16 cellular contexts compared by ENCODE assay signal in genomic region chr12:4899361-4899760, GRCh38. TPM values are rescaled to one million over a fixed set of nuclear protein-coding genes. Genes with fewer than 3 reads are reported as not detected.
DNase-seq lines count a peak whose midpoint lies in the region; ATAC-seq, FAIRE-seq and TF ChIP-seq lines count a peak whose summit lies in the region.
"Had no signal": no experiment of that assay in that cellular context is flagged by ENCODE, and none has a peak within 500 bp of the region (broad histone marks: within the 10 kb centered on the region; RNA-seq: fewer than 3 reads in every experiment).

No MANE protein-coding gene starts in this region.

- 32% methylated on average over 4 of the region's 4 CpGs for WGBS in GM12878 (ENCODE audit: insufficient coverage, insufficient replicate concordance, low lambda C conversion rate, missing lambda C conversion rate)

- no peak overlapping the region for H3K27ac ChIP-seq in GM12878 (ENCODE audit: control insufficient read depth, insufficient read depth)
- H3K27ac ChIP-seq: heart right ventricle had no signal

- no peak overlapping the region for H3K4me3 Mint-ChIP-seq in activated CD4-positive, alpha-beta T cell treated with anti-CD3 and anti-CD28 coated beads, Interleukin-2, amount 10 ng/mL, durations not matched to agents 24 days and 14 days

- TF ChIP-seq CTCF in GM12878 (IDR thresholded peaks at IDR 0.05 in 2 of 3, conservative IDR thresholded peaks at IDR 0.05 in 1 of 3; ENCODE audit: control insufficient read depth in 2 of 3, extremely low read depth in 1 of 3, insufficient read depth in 1 of 3, low read depth in 3 of 3, low read length in 3 of 3), result peak; percentile 44 to 52 (median 46); a peak in 4 of 6 replicates

- POLR2A ChIA-PET in GM12878 (lab: Charles Lee), result no interaction called here

- SMC1A ChIA-PET in GM12878 (lab: Charles Lee; ENCODE audit: uncharacterized antibody, unreplicated experiment), result interaction anchor here (1.0 to 1.1 kb wide), 2 partner anchors 44 to 45 kb away, joined by 3 read pairs; no protein-coding TSS in a partner anchor

- no peaks in the 10 kb centered on the region for H3K36me3 ChIP-seq in GM12878 (ENCODE audit: control insufficient read depth in 2 of 2, insufficient read depth in 2 of 2, low read length in 1 of 2)
- H3K36me3 ChIP-seq: heart right ventricle had no signal

- ATAC-seq in GM12878 (peak; percentile 68), HG03378 (IDR thresholded peaks at IDR 0.05; ENCODE audit: unreplicated experiment) (no peak)
- ATAC-seq: heart right ventricle; stimulated activated naive CD8-positive, alpha-beta T cell treated with anti-CD3 and anti-CD28 coated beads, Interleukin-15, Interleukin-2, amounts not matched to agents 100 U/mL and 50 U/mL, for 24 hours had no signal

- no peaks in the 10 kb centered on the region for H3K27me3 ChIP-seq in GM12878 (replicated peaks in 1 of 2; ENCODE audit: control insufficient read depth in 2 of 2, insufficient read depth in 2 of 2, low read length in 1 of 2)

- CTCF ChIA-PET in GM12878 (lab: Yijun Ruan, JAX), result interaction anchor here (1.1 to 2.7 kb wide), 3 partner anchors 9 to 276 kb away, joined by 3 to 9 read pairs (median 4); no protein-coding TSS in a partner anchor

- RAD21 ChIA-PET in GM12878 (lab: Charles Lee; ENCODE audit: unreplicated experiment), result no interaction called here

- TF ChIP-seq EP300 in GM12878 (IDR thresholded peaks at IDR 0.05; ENCODE audit: borderline replicate concordance in 1 of 2, control insufficient read depth in 1 of 2, low read depth in 2 of 2, low read length in 2 of 2), result no peak

- peaks cover 42% of the 10 kb centered on the region for H3K27me3 Mint-ChIP-seq in activated CD4-positive, alpha-beta T cell treated with anti-CD3 and anti-CD28 coated beads, Interleukin-2, amount 10 ng/mL, durations not matched to agents 24 days and 14 days

- no peaks in the 10 kb centered on the region for H3K4me1 Mint-ChIP-seq in activated CD4-positive, alpha-beta T cell treated with anti-CD3 and anti-CD28 coated beads, Interleukin-2, amount 10 ng/mL, durations not matched to agents 24 days and 14 days

- no peaks in the 10 kb centered on the region for H3K36me3 Mint-ChIP-seq in activated CD4-positive, alpha-beta T cell treated with anti-CD3 and anti-CD28 coated beads, Interleukin-2, amount 10 ng/mL, durations not matched to agents 24 days and 14 days (ENCODE audit: low read depth)

- no peak overlapping the region for H2AFZ ChIP-seq in GM12878 (ENCODE audit: control insufficient read depth, low read depth, low read length)

- H3K9ac ChIP-seq in GM12878 (ENCODE audit: control insufficient read depth, insufficient read depth, low read length), result no peak overlapping the region

- H3K79me2 ChIP-seq in GM12878 (ENCODE audit: control insufficient read depth, insufficient read depth, low read length), result no peaks in the 10 kb centered on the region

- in situ Hi-C loops in GM12878 (cut with MboI), result no loop called here

- no peaks in the 10 kb centered on the region for H3K9me3 Mint-ChIP-seq in activated CD4-positive, alpha-beta T cell treated with anti-CD3 and anti-CD28 coated beads, Interleukin-2, amount 10 ng/mL, durations not matched to agents 24 days and 14 days

- TF ChIP-seq RAD21 in GM12878 (IDR thresholded peaks at IDR 0.05; ENCODE audit: insufficient read depth, low read depth, low read length), result peak; percentile 53

- FAIRE-seq in GM12878 (lab: Jason Lieb, UNC), result peak; percentile 7
- FAIRE-seq: TTC549 had no signal

- intact Hi-C loops in activated CD4-positive, alpha-beta T cell treated with anti-CD3 and anti-CD28 coated beads, Interleukin-2, amount 10 ng/mL, durations not matched to agents 24 days and 14 days (cut with micrococcal nuclease), result no loop called here
- intact Hi-C loops in GM12878 (cut with micrococcal nuclease; ENCODE audit: unreplicated experiment), result loop anchor here (1.0 to 5.0 kb wide), 2 partner anchors 42 to 104 kb away; no protein-coding TSS in a partner anchor

- H3K4me2 ChIP-seq in GM12878 (ENCODE audit: control insufficient read depth, insufficient read depth), result no peak overlapping the region

- H3K27ac Mint-ChIP-seq in activated CD4-positive, alpha-beta T cell treated with anti-CD3 and anti-CD28 coated beads, Interleukin-2, amount 10 ng/mL, durations not matched to agents 24 days and 14 days, result no peak overlapping the region

- no peaks in the 10 kb centered on the region for H3K9me3 ChIP-seq in GM12878 (replicated peaks; ENCODE audit: control insufficient read depth, insufficient read depth, low read length)

- DNase-seq in activated CD4-positive, alpha-beta T cell treated with anti-CD3 and anti-CD28 coated beads, Interleukin-2, amount 10 ng/mL, durations not matched to agents 24 days and 14 days, result peak; percentile 23
- DNase-seq in activated CD4-positive, alpha-beta T cell treated with anti-CD3 and anti-CD28 coated beads, Interleukin-2, amount 50 U/mL, for 4 hours, result no peak
- DNase-seq in NCI-H2107 treated with DMSO at 0.1 percent for 48 hours (lab: John Stamatoyannopoulos, UW; ENCODE audit: unreplicated experiment), result peak; percentile 58
- no peak for DNase-seq in GM12878 (ENCODE audit: low read depth, low spot score)
- no peak for DNase-seq in effector CD8-positive, alpha-beta T cell (lab: John Stamatoyannopoulos, UW)
- DNase-seq in activated CD8-positive, alpha-beta memory T cell treated with anti-CD3 and anti-CD28 coated beads for 24 hours, result no peak
- no peak for DNase-seq in NCI-H2081 treated with DMSO at 0.1 percent for 48 hours (lab: John Stamatoyannopoulos, UW)
- DNase-seq: amniotic stem cell; GOT3; heart right ventricle; Kasumi-1; stimulated activated CD4-positive, alpha-beta T cell treated with anti-CD3 and anti-CD28 coated beads, Interleukin-2, amount 100 ng/mL, for 48 hours; stimulated activated naive CD8-positive, alpha-beta T cell treated with anti-CD3 and anti-CD28 coated beads, Interleukin-15, Interleukin-2, amounts not matched to agents 100 U/mL and 50 U/mL, for 24 hours had no signal

- BruUV-seq in GM12878 (replicated peaks; lab: Mats Ljungman, UMichigan), result no TSS peak

- no peaks in the 10 kb centered on the region for H4K20me1 ChIP-seq in GM12878 (ENCODE audit: control insufficient read depth, insufficient read depth)

- H3K4me3 ChIP-seq in GM12878, result no peak overlapping the region
- H3K4me3 ChIP-seq: heart right ventricle, lung had no signal

- no peak for TF ChIP-seq POLR2A in GM12878 (IDR thresholded peaks at IDR 0.05; ENCODE audit: low read depth, low read length)

- no peaks in the 10 kb centered on the region for H3K4me1 ChIP-seq in GM12878 (ENCODE audit: control insufficient read depth, insufficient read depth, low read length)
- H3K4me1 ChIP-seq: heart right ventricle had no signal

TF ChIP-seq in GM12878, 131 proteins besides CTCF, POLR2A, EP300 and RAD21:
- no peak for TF ChIP-seq SP1 (IDR thresholded peaks at IDR 0.05; ENCODE audit: low read depth, low read length)
- peak; percentile 65; the same call in 1 of the 2 replicates for TF ChIP-seq SMC3 (IDR thresholded peaks at IDR 0.05; ENCODE audit: borderline replicate concordance, low read length)
TF ChIP-seq in GM12878: peak in this region for 1.

RNA-seq across cellular contexts. Expression of gene KCNA1, which starts 10.3 kb away (rescaled TPM):
- not detected in 2 replicates for total RNA-seq in activated CD4-positive, alpha-beta T cell treated with anti-CD3 and anti-CD28 coated beads, Interleukin-2, amount 10 ng/mL, durations not matched to agents 24 days and 14 days
- total RNA-seq in GM12878 (2013; cell fraction: nucleolus; rRNA removed), result 0.25 and 0.32 TPM in 2 replicates
- total RNA-seq in GM12878 (2014; rRNA removed), result 0.68 and 1.1 TPM in 2 replicates
- 0.58 and 0.69 TPM in 2 replicates for total RNA-seq in GM12878 (2014; rRNA removed; fragmentation: Illumina TruSeq; extraction: Trizol)
- total RNA-seq in GM12878 (2021), result 0.36 and 0.72 TPM in 2 replicates
- 1.6 TPM for polyA plus RNA-seq in GM12878 (2011; ENCODE audit: low read depth)
- polyA plus RNA-seq in GM12878 (2011; rRNA removed), result 0.08 and 0.09 TPM in 2 replicates
- 0.10 and 0.13 TPM in 2 replicates for polyA plus RNA-seq in GM12878 (2011; cell fraction: cytosol; rRNA removed)
- 0.06 and 0.19 TPM in 2 replicates for polyA plus RNA-seq in GM12878 (2011; cell fraction: nucleus; rRNA removed)
- 2.2 and 2.8 TPM in 2 replicates for polyA plus RNA-seq in GM12878 (2012)
- polyA plus RNA-seq in GM12878 (2014; fragmentation: Illumina TruSeq; extraction: Trizol), result 0.40 and 0.68 TPM in 2 replicates
- under 1 TPM; 0.29 to 0.31 TPM for polyA plus RNA-seq in GM12878 (2014; fragmentation: Nextera tagmentation; extraction: Ambion mirVana)
- polyA plus RNA-seq in GM12878 (2014; rRNA removed), result 0.34 and 0.77 TPM in 2 replicates
- under 1 TPM; 0.05 to 0.15 TPM for polyA plus RNA-seq in GM12878 (2016; fragmentation: Nextera tagmentation; extraction: Ambion mirVana)
- polyA minus RNA-seq in GM12878 (2011; rRNA and poly(A)+ RNA removed), result 0.31 and 0.59 TPM in 2 replicates
- polyA minus RNA-seq in GM12878 (2011; cell fraction: cytosol; rRNA and poly(A)+ RNA removed), result not detected in 2 replicates
- polyA minus RNA-seq in GM12878 (2011; cell fraction: nucleus; rRNA and poly(A)+ RNA removed), result under 0.01 TPM in 1 of 2 replicates, not detected in the other
- polyA plus RNA-seq: heart right ventricle had no signal

Comparison
In these comparisons a context has a peak if more than half of its experiments do, and no peak if none do; other contexts are left out.
1. DNase-seq: peak in activated CD4-positive, alpha-beta T cell treated with anti-CD3 and anti-CD28 coated beads, Interleukin-2, amount 10 ng/mL, durations not matched to agents 24 days and 14 days (single experiment) and NCI-H2107 treated with DMSO at 0.1 percent for 48 hours (single experiment); none in activated CD4-positive, alpha-beta T cell treated with anti-CD3 and anti-CD28 coated beads, Interleukin-2, amount 50 U/mL, for 4 hours (0 of 2), GM12878 (single experiment), effector CD8-positive, alpha-beta T cell (single experiment), activated CD8-positive, alpha-beta memory T cell treated with anti-CD3 and anti-CD28 coated beads for 24 hours (single experiment) and NCI-H2081 treated with DMSO at 0.1 percent for 48 hours (single experiment).